Comparison of ENCODE assay signal across 10 cellular contexts in the genomic region with DNA sequence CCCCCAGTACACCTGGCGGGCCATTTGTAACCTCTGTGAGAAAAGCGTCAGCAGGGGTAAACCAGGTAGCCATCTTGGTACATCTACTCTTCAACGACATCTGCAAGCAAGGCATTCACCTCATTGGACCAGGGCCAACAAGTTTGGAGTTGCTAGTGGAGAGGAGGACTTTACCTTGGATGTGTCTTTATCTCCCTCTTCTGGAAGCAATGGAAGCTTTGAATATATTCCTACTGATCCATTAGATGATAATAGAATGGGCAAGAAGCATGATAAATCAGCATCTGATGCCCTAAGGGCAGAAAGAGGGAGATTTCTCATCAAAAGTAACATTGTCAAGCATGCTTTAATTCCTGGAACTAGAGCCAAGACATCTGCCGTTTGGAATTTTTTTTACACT. TPM values are rescaled to one million over a fixed set of nuclear protein-coding genes. Genes with fewer than 3 reads are reported as not detected.
DNase-seq lines count a peak whose midpoint lies in the region; FAIRE-seq and TF ChIP-seq lines count a peak whose summit lies in the region.
"Had no signal": no experiment of that assay in that cellular context is flagged by ENCODE, and none has a peak within 500 bp of the region (broad histone marks: within the 10 kb centered on the region; RNA-seq: fewer than 3 reads in every experiment).

No MANE protein-coding gene starts in this region.

- DNase-seq in activated T-cell treated with anti-CD3 and anti-CD28 coated beads, Interleukin-2, amount 50 U/mL, for 24 hours: no peak
- DNase-seq in activated T-cell treated with anti-CD3 and anti-CD28 coated beads for 4 hours: no peak
- DNase-seq in OCI-LY7 (ENCODE audit: low spot score): no peak
- peak; percentile 25 for DNase-seq in fibroblast of villous mesenchyme (ENCODE audit: low read depth)
- DNase-seq in stimulated activated CD4-positive, alpha-beta T cell treated with anti-CD3 and anti-CD28 coated beads, Interleukin-4, amount 100 ng/mL, for 4 hours: no peak
- no peak for DNase-seq in HTR-8/SVneo (ENCODE audit: insufficient read length, low spot score)
- no peak for DNase-seq in amniotic stem cell (lab: John Stamatoyannopoulos, UW)
- DNase-seq: activated B cell treated with CpG ODN at 0.5 μM for 24 hours had no signal

- intact Hi-C loops in OCI-LY7 (cut with micrococcal nuclease; ENCODE audit: unreplicated experiment): no loop called here

- peaks cover 62% of the 10 kb centered on the region for H3K4me1 Mint-ChIP-seq in activated T-cell treated with anti-CD3 and anti-CD28 coated beads, Interleukin-2, amount 50 U/mL, for 24 hours (ENCODE audit: low read depth)

- no peaks in the 10 kb centered on the region for H3K9me3 ChIP-seq in OCI-LY7 (ENCODE audit: low read length)
- no peaks in the 10 kb centered on the region for H3K9me3 ChIP-seq in subcutaneous abdominal adipose tissue (ENCODE audit: control insufficient read depth in 5 of 5, low read length in 5 of 5)
- H3K9me3 ChIP-seq: mucosa of descending colon had no signal

- no TSS peak for BruUV-seq in OCI-LY7 (replicated peaks; lab: Mats Ljungman, UMichigan)

- TF ChIP-seq CTCF in OCI-LY7 (conservative IDR thresholded peaks at IDR 0.05; ENCODE audit: low read length) (no peak), fibroblast of villous mesenchyme (IDR thresholded peaks at IDR 0.05; ENCODE audit: insufficient read depth, low read depth, low read length) (no peak)

- FAIRE-seq in HTR-8/SVneo (lab: Jason Lieb, UNC): no peak

- H3K4me1 ChIP-seq in OCI-LY7 (ENCODE audit: insufficient read depth, low read length, poor library complexity, severe bottlenecking) (peaks cover 48% of the 10 kb centered on the region), subcutaneous abdominal adipose tissue (ENCODE audit: control insufficient read depth in 5 of 5, insufficient read depth in 5 of 5, low read length in 5 of 5) (peaks cover 2 to 67% (median 56%) of the 10 kb centered on the region in 5 donors)

- H4K20me1 ChIP-seq in OCI-LY7 (ENCODE audit: insufficient read depth, low read length): peaks cover 29% of the 10 kb centered on the region

- peaks cover 69% of the 10 kb centered on the region for H3K36me3 Mint-ChIP-seq in activated T-cell treated with anti-CD3 and anti-CD28 coated beads, Interleukin-2, amount 50 U/mL, for 24 hours (ENCODE audit: low read depth)

- POLR2A ChIA-PET in OCI-LY7 (lab: Charles Lee): interaction anchor here (0.9 kb wide), 1 partner anchor 10 kb away, joined by 3 read pairs; no protein-coding TSS in a partner anchor

- no peaks in the 10 kb centered on the region for H3K27me3 Mint-ChIP-seq in activated T-cell treated with anti-CD3 and anti-CD28 coated beads, Interleukin-2, amount 50 U/mL, for 24 hours
- H3K27me3 Mint-ChIP-seq: activated B cell treated with CpG ODN at 0.5 μM for 24 hours had no signal

- peak overlapping the region; percentile 84; the same call in 1 of the 2 replicates for H3K4me2 ChIP-seq in OCI-LY7 (ENCODE audit: low read length)

- no peak overlapping the region for H2AFZ ChIP-seq in OCI-LY7 (ENCODE audit: low read length)

- H3K27ac Mint-ChIP-seq in activated T-cell treated with anti-CD3 and anti-CD28 coated beads, Interleukin-2, amount 50 U/mL, for 24 hours: peak overlapping the region; percentile 47
- H3K27ac Mint-ChIP-seq: activated B cell treated with CpG ODN at 0.5 μM for 24 hours had no signal

- H3K9ac ChIP-seq in subcutaneous abdominal adipose tissue (ENCODE audit: low read length in 5 of 5): peak overlapping the region in 1 of 5 donors; percentile 44

- no peaks in the 10 kb centered on the region for H3K9me2 ChIP-seq in OCI-LY7 (ENCODE audit: insufficient read depth, low read length)

- peak overlapping the region; percentile 96 for H3K4me3 Mint-ChIP-seq in activated T-cell treated with anti-CD3 and anti-CD28 coated beads, Interleukin-2, amount 50 U/mL, for 24 hours

- H3K36me3 ChIP-seq in OCI-LY7 (ENCODE audit: insufficient read depth, low read length) (peaks cover 62% of the 10 kb centered on the region), subcutaneous abdominal adipose tissue (ENCODE audit: control insufficient read depth in 5 of 5, insufficient read depth in 5 of 5, low read length in 5 of 5) (peaks cover 0 to 6% (median 0%) of the 10 kb centered on the region in 5 donors)

- no peaks in the 10 kb centered on the region for H3K27me3 ChIP-seq in subcutaneous abdominal adipose tissue (ENCODE audit: control insufficient read depth in 5 of 5, insufficient read depth in 4 of 5, low read length in 5 of 5)

- peaks cover 71% of the 10 kb centered on the region for H3K79me2 ChIP-seq in OCI-LY7 (ENCODE audit: insufficient read depth, low read depth, low read length)

- H3K4me3 ChIP-seq in OCI-LY7 (ENCODE audit: low read depth, low read length, poor library complexity, severe bottlenecking) (no peak overlapping the region), fibroblast of villous mesenchyme (ENCODE audit: low read depth, low read length) (no peak overlapping the region), subcutaneous abdominal adipose tissue (ENCODE audit: low read depth in 1 of 5, low read length in 5 of 5) (peak overlapping the region in 2 of 5 donors; percentile 18 to 99)
- H3K4me3 ChIP-seq: mucosa of descending colon had no signal

- CTCF ChIA-PET in OCI-LY7 (lab: Charles Lee; ENCODE audit: unreplicated experiment): no interaction called here

- H3K27ac ChIP-seq in OCI-LY7 (ENCODE audit: low read depth, low read length, poor library complexity, severe bottlenecking) (no peak overlapping the region), subcutaneous abdominal adipose tissue (ENCODE audit: low read depth, low read length) (peak overlapping the region; percentile 100)

- peaks cover 4% of the 10 kb centered on the region for H3K9me3 Mint-ChIP-seq in activated T-cell treated with anti-CD3 and anti-CD28 coated beads, Interleukin-2, amount 50 U/mL, for 24 hours
- H3K9me3 Mint-ChIP-seq: activated B cell treated with CpG ODN at 0.5 μM for 24 hours had no signal

RNA-seq across cellular contexts. Expression of a gene that starts 2.5 kb away (rescaled TPM):
- total RNA-seq in OCI-LY7 (2014; rRNA removed; shearing (Covaris generic)): 9.1 and 12.2 TPM in 2 replicates
- total RNA-seq in OCI-LY7 (2022) (32.1 and 35.8 TPM in 2 replicates), fibroblast of villous mesenchyme (38.7 and 40.2 TPM in 2 replicates)

RNA-seq across cellular contexts. Expression of a gene that starts 2.5 kb away (rescaled TPM):
- total RNA-seq in OCI-LY7 (2014; rRNA removed; shearing (Covaris generic)): 143 and 150 TPM in 2 replicates
- total RNA-seq in OCI-LY7 (2022): 113 and 126 TPM in 2 replicates
- total RNA-seq in fibroblast of villous mesenchyme: 112 and 128 TPM in 2 replicates

RNA-seq across cellular contexts. Expression of a gene that starts 33.0 kb away (rescaled TPM):
- total RNA-seq in OCI-LY7 (2014; rRNA removed; shearing (Covaris generic)): 19.6 and 20.3 TPM in 2 replicates
- 63.8 and 66.7 TPM in 2 replicates for total RNA-seq in OCI-LY7 (2022)
- under 0.01 TPM in 1 of 2 replicates, not detected in the other for total RNA-seq in fibroblast of villous mesenchyme

Comparison
In these comparisons a context has a peak if more than half of its experiments do, and no peak if none do; other contexts are left out.
1. RNA of a gene that starts 33.0 kb away (total RNA-seq): 19.6 to 66.7 TPM in OCI-LY7; under 0.01 TPM in fibroblast of villous mesenchyme; every median in the first group is over 10 times any median in the second.